ENCODE assay signal across 8 cellular contexts in genomic region chr9:36189978-36190377, GRCh38. TPM values are rescaled to one million over a fixed set of nuclear protein-coding genes. Genes with fewer than 3 reads are reported as not detected.
DNase-seq lines count a peak whose midpoint lies in the region; ATAC-seq and TF ChIP-seq lines count a peak whose summit lies in the region.

No MANE protein-coding gene starts in this region.

- H3K4me1 Mint-ChIP-seq in MCF 10A (ENCODE audit: insufficient read depth, unreplicated experiment): peaks cover 33% of the 10 kb centered on the region

- peaks cover 13% of the 10 kb centered on the region for H3K36me3 ChIP-seq in HUES6 (ENCODE audit: control insufficient read depth, insufficient read depth, low read length)

- H3K27ac ChIP-seq in AG04450 (ENCODE audit: low read depth, low read length) (no peak overlapping the region), HUES6 (ENCODE audit: low read depth, low read length) (peak overlapping the region; percentile 7; the same call in 1 of the 2 replicates)

- ATAC-seq in HG03571 (IDR thresholded peaks at IDR 0.05; ENCODE audit: unreplicated experiment): no peak

- no peaks in the 10 kb centered on the region for H3K9me3 Mint-ChIP-seq in MCF 10A (ENCODE audit: unreplicated experiment)

- H3K9me3 ChIP-seq in AG04450 (ENCODE audit: control insufficient read depth, insufficient read depth, low read length): no peaks in the 10 kb centered on the region
- H3K9me3 ChIP-seq in HUES6 (ENCODE audit: control insufficient read depth, insufficient read depth, low read depth, low read length): no peaks in the 10 kb centered on the region
- H3K9me3 ChIP-seq in mononuclear cell (ENCODE audit: low read depth, low read length): no peaks in the 10 kb centered on the region

- H3K36me3 Mint-ChIP-seq in MCF 10A (ENCODE audit: insufficient read depth, unreplicated experiment): peaks cover 16% of the 10 kb centered on the region

- peak overlapping the region; percentile 92 for H3K27ac Mint-ChIP-seq in MCF 10A (ENCODE audit: low read depth, unreplicated experiment)

- peak overlapping the region; percentile 24 for H3K9ac ChIP-seq in HUES6 (ENCODE audit: low read length)

- no peak for TF ChIP-seq CTCF in AG04450 (IDR thresholded peaks at IDR 0.05; ENCODE audit: low read depth, low read length)
- no peak for TF ChIP-seq CTCF in MCF 10A (IDR thresholded peaks at IDR 0.05; ENCODE audit: unreplicated experiment)

- intact Hi-C loops in MCF 10A (cut with micrococcal nuclease): no loop called here

- H3K4me3 ChIP-seq in AG04450 (ENCODE audit: low read depth, low read length): peak overlapping the region; percentile 96
- peak overlapping the region; percentile 75 for H3K4me3 ChIP-seq in HUES6 (ENCODE audit: low read depth, low read length)
- H3K4me3 ChIP-seq in mononuclear cell (ENCODE audit: low read length): peak overlapping the region; percentile 82

- POLR2A ChIA-PET in AG04450 (lab: Yijun Ruan, JAX): interaction anchor here (0.6 to 2.6 kb wide), 25 partner anchors 11 to 499 kb away, joined by 3 to 20 read pairs (median 5); partner anchors contain the start of genes GLIPR2, GNE and RECK
- POLR2A ChIA-PET in MCF 10A (lab: Yijun Ruan, JAX): interaction anchor here (0.6 to 4.1 kb wide), 35 partner anchors 9 to 458 kb away, joined by 3 to 26 read pairs (median 4); partner anchors contain the start of genes CCIN, CREB3, HRCT1 and RECK

- H3K4me3 Mint-ChIP-seq in MCF 10A (ENCODE audit: unreplicated experiment): peak overlapping the region; percentile 83

- CTCF ChIA-PET in AG04450 (lab: Charles Lee): interaction anchor here (0.6 to 2.9 kb wide), 30 partner anchors 10 to 244 kb away, joined by 3 to 17 read pairs (median 5); partner anchors contain the start of gene CCIN
- CTCF ChIA-PET in MCF 10A (lab: Yijun Ruan, JAX): interaction anchor here (0.6 to 3.1 kb wide), 28 partner anchors 10 to 1718 kb away, joined by 3 to 28 read pairs (median 4); partner anchors contain the start of gene CCIN

- H3K4me1 ChIP-seq in HUES6 (ENCODE audit: control insufficient read depth, insufficient read depth, low read length) (peaks cover 17% of the 10 kb centered on the region), mononuclear cell (ENCODE audit: insufficient read depth, low read length) (peaks cover 39% of the 10 kb centered on the region)

- H3K27me3 Mint-ChIP-seq in MCF 10A (ENCODE audit: insufficient read depth, unreplicated experiment): no peaks in the 10 kb centered on the region

- H3K27me3 ChIP-seq in AG04450 (ENCODE audit: control insufficient read depth, insufficient read depth, low read length) (no peaks in the 10 kb centered on the region), HUES6 (ENCODE audit: control insufficient read depth, insufficient read depth, low read length) (no peaks in the 10 kb centered on the region), mononuclear cell (ENCODE audit: insufficient read depth, low read length) (no peaks in the 10 kb centered on the region)

- TSS peak; percentile 93 for BruUV-seq in MCF 10A (replicated peaks; lab: Mats Ljungman, UMichigan)

- no peak for DNase-seq in AG04450 (ENCODE audit: low read depth, low spot score)
- no peak for DNase-seq in MCF 10A (ENCODE audit: unreplicated experiment)
- no peak for DNase-seq in SKM-1 (lab: John Stamatoyannopoulos, UW; ENCODE audit: unreplicated experiment)
- DNase-seq in activated effector memory CD4-positive, alpha-beta T cell treated with Interleukin-2 at 50 U/mL for 16 hours: no peak
- no peak for DNase-seq in NCI-H2227 treated with DMSO at 0.1 percent for 48 hours (lab: John Stamatoyannopoulos, UW)

RNA-seq across cellular contexts. Expression of gene CLTA, which starts 0.7 kb away (rescaled TPM):
- polyA plus RNA-seq in AG04450 (2011; rRNA removed): 314 and 364 TPM in 2 replicates
- polyA minus RNA-seq in AG04450 (2011; rRNA and poly(A)+ RNA removed): 113 and 118 TPM in 2 replicates
- total RNA-seq in MCF 10A (2022) (189 and 218 TPM in 2 replicates), mononuclear cell (77.6 TPM)

RNA-seq across cellular contexts. Expression of gene CCIN, which starts 20.8 kb away (rescaled TPM):
- 0.48 and 0.71 TPM in 2 replicates for polyA plus RNA-seq in AG04450 (2011; rRNA removed)
- polyA minus RNA-seq in AG04450 (2011; rRNA and poly(A)+ RNA removed): 0.69 and 0.87 TPM in 2 replicates
- total RNA-seq in MCF 10A (2022) (not detected in 2 replicates), mononuclear cell (1.0 TPM)

RNA-seq across cellular contexts. Expression of gene GLIPR2, which starts 53.4 kb away (rescaled TPM):
- 108 and 115 TPM in 2 replicates for polyA plus RNA-seq in AG04450 (2011; rRNA removed)
- polyA minus RNA-seq in AG04450 (2011; rRNA and poly(A)+ RNA removed): 66.4 and 70.8 TPM in 2 replicates
- total RNA-seq in MCF 10A (2022) (0.96 and 3.1 TPM in 2 replicates), mononuclear cell (86.0 TPM)

Comparison
In these comparisons a context has a peak if more than half of its experiments do, and no peak if none do; other contexts are left out.
1. RNA of gene GLIPR2, which starts 53.4 kb away (total RNA-seq): 86.0 TPM in mononuclear cell (single experiment); 0.96 to 3.1 TPM in MCF 10A; every median in the first group is over 10 times any median in the second.
2. Peak in every context shown above with its lines, with median percentiles within 50 percentile points of each other: H3K4me3 ChIP-seq.